Comparison of ENCODE assay signal across 8 cellular contexts in the genomic region with DNA sequence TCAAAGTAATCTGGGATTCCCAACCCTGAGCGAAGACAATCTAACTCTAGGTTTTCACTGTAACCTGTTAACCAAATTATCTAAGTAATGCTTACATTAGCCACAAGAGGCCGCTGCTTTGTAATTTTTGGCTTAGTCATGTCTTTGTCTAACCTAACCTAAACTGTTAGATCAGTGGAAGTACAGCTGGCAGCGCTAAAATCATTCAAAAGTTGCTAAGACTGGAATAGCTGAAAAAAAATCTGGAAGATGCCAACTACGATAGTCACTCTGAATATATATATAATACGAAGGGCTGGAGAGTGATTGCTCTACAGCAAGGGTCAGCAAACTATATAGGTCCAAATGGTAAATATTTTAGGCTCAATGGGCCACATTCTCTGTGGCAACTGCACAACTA.
DNase-seq lines count a peak whose midpoint lies in the region; ATAC-seq, FAIRE-seq and TF ChIP-seq lines count a peak whose summit lies in the region.

No MANE protein-coding gene starts in this region.

- H3K27me3 ChIP-seq in gastroesophageal sphincter (no peaks in the 10 kb centered on the region), pancreas (no peaks in the 10 kb centered on the region)

- FAIRE-seq in pancreas (lab: Jason Lieb, UNC), result peak; percentile 93

- H3K27me3 Mint-ChIP-seq in activated T-helper 1 cell treated with anti-CD3 and anti-CD28 coated beads, Interleukin-12 subunit alpha, Interleukin-12 subunit beta, Interleukin-2, Interleukin-4 antibody, amounts not matched to agents 30 ng/mL and 10 ng/mL and 1 ng/mL, durations not matched to agents 14 hours and 24 hours and 36 hours (ENCODE audit: insufficient read depth), result peaks cover 3% of the 10 kb centered on the region

- peaks cover 0 to 46% of the 10 kb centered on the region in 2 donors for H3K36me3 ChIP-seq in gastroesophageal sphincter
- H3K36me3 ChIP-seq in pancreas, result peaks cover 0 to 30% (median 7%) of the 10 kb centered on the region in 3 donors

- H3K9me3 Mint-ChIP-seq in activated T-helper 1 cell treated with anti-CD3 and anti-CD28 coated beads, Interleukin-12 subunit alpha, Interleukin-12 subunit beta, Interleukin-2, Interleukin-4 antibody, amounts not matched to agents 30 ng/mL and 10 ng/mL and 1 ng/mL, durations not matched to agents 14 hours and 24 hours and 36 hours, result no peaks in the 10 kb centered on the region

- TF ChIP-seq EP300 in gastroesophageal sphincter (IDR thresholded peaks at IDR 0.05), result no peak

- H3K4me1 Mint-ChIP-seq in activated T-helper 1 cell treated with anti-CD3 and anti-CD28 coated beads, Interleukin-12 subunit alpha, Interleukin-12 subunit beta, Interleukin-2, Interleukin-4 antibody, amounts not matched to agents 30 ng/mL and 10 ng/mL and 1 ng/mL, durations not matched to agents 14 hours and 24 hours and 36 hours (ENCODE audit: low read depth), result no peaks in the 10 kb centered on the region

- no peak for TF ChIP-seq POLR2A in gastroesophageal sphincter (IDR thresholded peaks at IDR 0.05)

- 20% methylated on average over 5 of the region's 5 CpGs for WGBS in gastroesophageal sphincter (ENCODE audit: low coverage in 1 of 2), 2 donors
- WGBS in pancreas, 2 donors, result 21% methylated on average over 5 of the region's 5 CpGs

- peak; percentile 87 for ATAC-seq in GM19463 (IDR thresholded peaks at IDR 0.05; ENCODE audit: unreplicated experiment)
- peak; percentile 86 for ATAC-seq in HG03442 (IDR thresholded peaks at IDR 0.05; ENCODE audit: unreplicated experiment)
- ATAC-seq in gastroesophageal sphincter, result peak; percentile 66
- ATAC-seq in pancreas, result peak; percentile 92 to 96 (median 96)

- H3K4me3 ChIP-seq in gastroesophageal sphincter (no peak overlapping the region), pancreas (no peak overlapping the region)

- H3K4me3 Mint-ChIP-seq in activated T-helper 1 cell treated with anti-CD3 and anti-CD28 coated beads, Interleukin-12 subunit alpha, Interleukin-12 subunit beta, Interleukin-2, Interleukin-4 antibody, amounts not matched to agents 30 ng/mL and 10 ng/mL and 1 ng/mL, durations not matched to agents 14 hours and 24 hours and 36 hours, result no peak overlapping the region

- peak; percentile 75 to 85 (median 80) for TF ChIP-seq CTCF in gastroesophageal sphincter (IDR thresholded peaks at IDR 0.05)
- TF ChIP-seq CTCF in pancreas (IDR thresholded peaks at IDR 0.05), result peak; percentile 39 to 76 (median 54)

- H3K27ac Mint-ChIP-seq in activated T-helper 1 cell treated with anti-CD3 and anti-CD28 coated beads, Interleukin-12 subunit alpha, Interleukin-12 subunit beta, Interleukin-2, Interleukin-4 antibody, amounts not matched to agents 30 ng/mL and 10 ng/mL and 1 ng/mL, durations not matched to agents 14 hours and 24 hours and 36 hours, result no peak overlapping the region

- H3K4me1 ChIP-seq in gastroesophageal sphincter (peaks cover 0 to 4% (median 0%) of the 10 kb centered on the region in 3 donors), pancreas (no peaks in the 10 kb centered on the region)

- H3K27ac ChIP-seq in gastroesophageal sphincter, result no peak overlapping the region
- H3K27ac ChIP-seq in pancreas, result no peak overlapping the region

- DNase-seq in EH (ENCODE audit: low read depth) (peak; percentile 68), NCI-H82 (lab: John Stamatoyannopoulos, UW) (peak; percentile 76), pancreas (peak in 3 of 6 donors; percentile 33 to 56 (median 35)), mesenteric fat pad (ENCODE audit: low spot score) (no peak)
- DNase-seq in activated T-helper 1 cell treated with anti-CD3 and anti-CD28 coated beads, Interleukin-12 subunit alpha, Interleukin-12 subunit beta, Interleukin-2, Interleukin-4 antibody, amounts not matched to agents 30 ng/mL and 10 ng/mL and 1 ng/mL, durations not matched to agents 14 hours and 24 hours and 36 hours (ENCODE audit: low spot score), result peak; percentile 6

- intact Hi-C loops in activated T-helper 1 cell treated with anti-CD3 and anti-CD28 coated beads, Interleukin-12 subunit alpha, Interleukin-12 subunit beta, Interleukin-2, Interleukin-4 antibody, amounts not matched to agents 30 ng/mL and 10 ng/mL and 1 ng/mL, durations not matched to agents 14 hours and 24 hours and 36 hours (cut with micrococcal nuclease), result loop anchor here (1.0 to 10.0 kb wide), 6 partner anchors 39 to 671 kb away; no protein-coding TSS in a partner anchor
- intact Hi-C loops in pancreas (cut with DNase I), result loop anchor here (5.0 to 10.0 kb wide), 3 partner anchors 281 to 593 kb away; no protein-coding TSS in a partner anchor

- H3K9me3 ChIP-seq in gastroesophageal sphincter (no peaks in the 10 kb centered on the region), pancreas (no peaks in the 10 kb centered on the region)

- H3K36me3 Mint-ChIP-seq in activated T-helper 1 cell treated with anti-CD3 and anti-CD28 coated beads, Interleukin-12 subunit alpha, Interleukin-12 subunit beta, Interleukin-2, Interleukin-4 antibody, amounts not matched to agents 30 ng/mL and 10 ng/mL and 1 ng/mL, durations not matched to agents 14 hours and 24 hours and 36 hours (ENCODE audit: low read depth), result peaks cover 21% of the 10 kb centered on the region
